In genomic region chr17:38418693-38419507, GRCh38 we compare ENCODE assay signal across 9 cellular contexts. TPM values are rescaled to one million over a fixed set of nuclear protein-coding genes. Genes with fewer than 3 reads are reported as not detected.
DNase-seq lines count a peak whose midpoint lies in the region; ATAC-seq, FAIRE-seq and TF ChIP-seq lines count a peak whose summit lies in the region.
"Had no signal": no experiment of that assay in that cellular context is flagged by ENCODE, and none has a peak within 500 bp of the region (broad histone marks: within the 10 kb centered on the region; RNA-seq: fewer than 3 reads in every experiment).

No MANE protein-coding gene starts in this region.

- TF ChIP-seq CTCF in heart left ventricle (IDR thresholded peaks at IDR 0.05) (no peak), WERI-Rb-1 (IDR thresholded peaks at IDR 0.05; ENCODE audit: low read depth, low read length) (no peak), kidney epithelial cell (IDR thresholded peaks at IDR 0.05; ENCODE audit: insufficient read depth, low read length, poor library complexity, severe bottlenecking) (no peak), transverse colon (IDR thresholded peaks at IDR 0.05) (no peak)

- no peak for TF ChIP-seq POLR2A in heart left ventricle (IDR thresholded peaks at IDR 0.05)
- TF ChIP-seq POLR2A in transverse colon (IDR thresholded peaks at IDR 0.05), result no peak
- no peak for TF ChIP-seq POLR2A in GM12892 (IDR thresholded peaks at IDR 0.05; ENCODE audit: low read depth, low read length)

- H3K9me3 ChIP-seq in heart left ventricle, result no peaks in the 10 kb centered on the region
- no peaks in the 10 kb centered on the region for H3K9me3 ChIP-seq in WERI-Rb-1 (ENCODE audit: severe bottlenecking)
- no peaks in the 10 kb centered on the region for H3K9me3 ChIP-seq in transverse colon

- no peak for FAIRE-seq in GM12892 (lab: Jason Lieb, UNC)

- H3K4me3 ChIP-seq in heart left ventricle, result peak overlapping the region in 10 of 12 donors; percentile 5 to 56 (median 42)
- peak overlapping the region; percentile 55 for H3K4me3 ChIP-seq in WERI-Rb-1 (ENCODE audit: low read depth, low read length)
- H3K4me3 ChIP-seq in kidney epithelial cell (ENCODE audit: low read depth, low read length), result peak overlapping the region; percentile 21
- H3K4me3 ChIP-seq in transverse colon, result peak overlapping the region; percentile 9 to 43 (median 32)

- H3K27ac ChIP-seq in heart left ventricle, result peak overlapping the region in 1 of 12 donors; percentile 79
- H3K27ac ChIP-seq in WERI-Rb-1, result 0 out of 2 replicates have a peak overlapping the region, but pooled peaks have one; percentile 42
- peak overlapping the region in 2 of 4 donors; percentile 19 to 79 for H3K27ac ChIP-seq in transverse colon

- no peak for TF ChIP-seq EP300 in transverse colon (IDR thresholded peaks at IDR 0.05; ENCODE audit: low read depth)

- intact Hi-C loops in heart left ventricle (cut with DNase I) (no loop called here), left ventricle myocardium superior (cut with micrococcal nuclease) (no loop called here), transverse colon (cut with DNase I; ENCODE audit: low total_unique reads) (no loop called here)

- H3K36me3 ChIP-seq in heart left ventricle (no peaks in the 10 kb centered on the region), WERI-Rb-1 (no peaks in the 10 kb centered on the region), kidney epithelial cell (ENCODE audit: control insufficient read depth, insufficient read depth, low read length) (no peaks in the 10 kb centered on the region), transverse colon (no peaks in the 10 kb centered on the region)

- H3K4me1 ChIP-seq in heart left ventricle, result peaks cover 0 to 49% (median 27%) of the 10 kb centered on the region in 12 donors
- H3K4me1 ChIP-seq in transverse colon, result peaks cover 15 to 50% (median 27%) of the 10 kb centered on the region in 4 donors

- DNase-seq in heart left ventricle (no peak), left ventricle myocardium superior (no peak), WERI-Rb-1 (peak; percentile 70), kidney epithelial cell (ENCODE audit: low read depth) (no peak), transverse colon (no peak), mucosa of gallbladder (ENCODE audit: low spot score) (no peak), OCI-M1 (lab: John Stamatoyannopoulos, UW) (no peak), GM12892 (ENCODE audit: insufficient read length) (no peak)
- DNase-seq: SIG-M5 had no signal

- H3K27me3 ChIP-seq in heart left ventricle (peaks cover 0 to 31% (median 19%) of the 10 kb centered on the region in 9 donors), WERI-Rb-1 (ENCODE audit: insufficient read depth, low read depth, severe bottlenecking) (no peaks in the 10 kb centered on the region), kidney epithelial cell (ENCODE audit: control insufficient read depth, insufficient read depth, low read length) (peaks cover 44% of the 10 kb centered on the region), transverse colon (peaks cover 69% of the 10 kb centered on the region)

- in situ Hi-C loops in transverse colon (cut with MboI; ENCODE audit: low pct_ligation_motif_present in 1 of 4, low pct_unique_long_range_greater_than_20kb in 1 of 4, low sequenced_read_pairs in 3 of 4), result loop anchor here in 1 of 4 donors (10.0 kb wide), 1 partner anchor 74 kb away; the partner anchor contains the start of gene GPR179

- 3 to 5% (median 4%) methylated on average over 25 to 74 of the region's 78 CpGs for WGBS in heart left ventricle, 4 donors
- WGBS in transverse colon (ENCODE audit: low coverage in 1 of 2), 2 donors, result 5% methylated on average over 44 of the region's 78 CpGs; no CpG with 5 or more reads in 1 of the 2 donors

- ATAC-seq in heart left ventricle, result no peak
- no peak for ATAC-seq in left ventricle myocardium superior

RNA-seq across cellular contexts. Expression of gene ARHGAP23, which starts 9.4 kb away (rescaled TPM):
- 10 to 100 TPM; 28.0 to 72.3 (median 66.3) TPM for total RNA-seq in heart left ventricle
- polyA plus RNA-seq in heart left ventricle, result 10 to 100 TPM; 34.4 to 73.1 TPM
- 70.3 TPM for total RNA-seq in left ventricle myocardium superior
- total RNA-seq in kidney epithelial cell, result 52.8 and 65.6 TPM in 2 replicates
- total RNA-seq in transverse colon, result 10 to 100 TPM in 3 of 4 donors, 1 to 10 TPM in 1; 4.5 to 21.7 (median 17.0) TPM
- 37.6 TPM for total RNA-seq in mucosa of gallbladder
- polyA plus RNA-seq in GM12892 (2012; ENCODE audit: missing spikeins), result 4.2 TPM
